8 cellular contexts compared by ENCODE assay signal in genomic region chr3:125766931-125767330, GRCh38.
A peak's percentile ranks its signal among the peaks of the same experiment; 100 is the strongest.
DNase-seq lines count a peak whose midpoint lies in the region; ATAC-seq and TF ChIP-seq lines count a peak whose summit lies in the region.
"Not testable (repeated sequence)": the region's sequence is repeated elsewhere in the genome, so short reads cannot be mapped to it uniquely, and the experiment has no call there.

No MANE protein-coding gene starts in this region.

- H4K20me1 ChIP-seq in OCI-LY3 (ENCODE audit: insufficient read depth, low read length) = not testable (repeated sequence)

- not testable (repeated sequence) for ATAC-seq in heart left ventricle, mucosa of descending colon, gastrocnemius medialis

- H3K27ac Mint-ChIP-seq in activated T-cell treated with anti-CD3 and anti-CD28 coated beads, Interleukin-2, amount 50 U/mL, for 24 hours = not testable (repeated sequence)
- H3K27ac Mint-ChIP-seq in MCF 10A (ENCODE audit: low read depth, unreplicated experiment) = peak overlapping the region; percentile 16

- BruUV-seq in MCF 10A (replicated peaks; lab: Mats Ljungman, UMichigan) = not testable (repeated sequence)

- H3K4me1 Mint-ChIP-seq in activated T-cell treated with anti-CD3 and anti-CD28 coated beads, Interleukin-2, amount 50 U/mL, for 24 hours (ENCODE audit: low read depth); MCF 10A (ENCODE audit: insufficient read depth, unreplicated experiment): not testable (repeated sequence)

- not testable (repeated sequence) for H3K4me1 ChIP-seq in OCI-LY3 (ENCODE audit: low read length); mucosa of descending colon (ENCODE audit: low read depth); gastrocnemius medialis
- H3K4me1 ChIP-seq in heart left ventricle (peaks cover 0 to 13% (median 0%) of the 10 kb centered on the region in 12 donors), transverse colon (peaks cover 0 to 10% (median 4%) of the 10 kb centered on the region in 4 donors)

- 8 to 13% (median 11%) methylated on average over 5 to 23 of the region's 23 CpGs for WGBS in heart left ventricle, 4 donors
- WGBS in transverse colon (ENCODE audit: low coverage in 1 of 2), 2 donors = 6% methylated on average over 4 of the region's 23 CpGs; no CpG with 5 or more reads in 1 of the 2 donors

- DNase-seq in GM10248 (ENCODE audit: extremely low spot score) = peak; percentile 11
- DNase-seq in activated T-cell treated with anti-CD3 and anti-CD28 coated beads, Interleukin-2, amount 50 U/mL, for 24 hours = peak; percentile 45
- not testable (repeated sequence) for DNase-seq in MCF 10A (ENCODE audit: unreplicated experiment); heart left ventricle; gastrocnemius medialis
- DNase-seq in mucosa of descending colon = peak in 2 of 3 donors; percentile 46 to 56
- DNase-seq in transverse colon = peak; percentile 58

- in situ Hi-C loops in gastrocnemius medialis (cut with MboI; ENCODE audit: low sequenced_read_pairs in 4 of 4); transverse colon (cut with MboI; ENCODE audit: low pct_ligation_motif_present in 1 of 4, low pct_unique_long_range_greater_than_20kb in 1 of 4, low sequenced_read_pairs in 3 of 4): not testable (repeated sequence)

- not testable (repeated sequence) for H3K79me2 ChIP-seq in OCI-LY3 (ENCODE audit: low read length)

- H3K27ac ChIP-seq in OCI-LY3 (ENCODE audit: low read length); heart left ventricle; gastrocnemius medialis: not testable (repeated sequence)
- H3K27ac ChIP-seq in transverse colon = peak overlapping the region in 3 of 4 donors; percentile 75 to 85 (median 81)

- not testable (repeated sequence) for TF ChIP-seq EP300 in transverse colon (IDR thresholded peaks at IDR 0.05; ENCODE audit: low read depth)

- CTCF ChIA-PET in GM10248 (lab: Yijun Ruan, JAX) = interaction anchor here (0.6 to 2.3 kb wide), 7 partner anchors 9 to 173 kb away, joined by 3 to 10 read pairs (median 3); no protein-coding TSS in a partner anchor
- CTCF ChIA-PET in MCF 10A (lab: Yijun Ruan, JAX) = interaction anchor here (0.5 kb wide), 1 partner anchor 1943 kb away, joined by 3 read pairs; no protein-coding TSS in a partner anchor

- H3K9me3 Mint-ChIP-seq in activated T-cell treated with anti-CD3 and anti-CD28 coated beads, Interleukin-2, amount 50 U/mL, for 24 hours; MCF 10A (ENCODE audit: unreplicated experiment): not testable (repeated sequence)

- H3K4me3 ChIP-seq in OCI-LY3 (ENCODE audit: low read length) (peak overlapping the region; percentile 80), heart left ventricle (peak overlapping the region in 10 of 12 donors; percentile 28 to 66 (median 54)), gastrocnemius medialis (peak overlapping the region; percentile 61 to 90 (median 70)), transverse colon (peak overlapping the region; percentile 72 to 90 (median 82))
- H3K4me3 ChIP-seq in mucosa of descending colon = not testable (repeated sequence)

- H3K4me2 ChIP-seq in OCI-LY3 (ENCODE audit: low read length) = peak overlapping the region; percentile 75

- H3K36me3 ChIP-seq in OCI-LY3 (replicated peaks; ENCODE audit: low read depth, low read length); heart left ventricle; mucosa of descending colon (ENCODE audit: low read depth); gastrocnemius medialis; transverse colon: not testable (repeated sequence)

- H3K36me3 Mint-ChIP-seq in activated T-cell treated with anti-CD3 and anti-CD28 coated beads, Interleukin-2, amount 50 U/mL, for 24 hours (ENCODE audit: low read depth); MCF 10A (ENCODE audit: insufficient read depth, unreplicated experiment): not testable (repeated sequence)

- POLR2A ChIA-PET in GM10248 (lab: Yijun Ruan, JAX) = not testable (repeated sequence)
- POLR2A ChIA-PET in MCF 10A (lab: Yijun Ruan, JAX) = interaction anchor here (0.8 kb wide), 1 partner anchor 148 kb away, joined by 3 read pairs; no protein-coding TSS in a partner anchor

- peaks cover 43% of the 10 kb centered on the region for H3K27me3 Mint-ChIP-seq in activated T-cell treated with anti-CD3 and anti-CD28 coated beads, Interleukin-2, amount 50 U/mL, for 24 hours
- peaks cover 39% of the 10 kb centered on the region for H3K27me3 Mint-ChIP-seq in MCF 10A (ENCODE audit: insufficient read depth, unreplicated experiment)

- peak overlapping the region; percentile 67 for H3K4me3 Mint-ChIP-seq in activated T-cell treated with anti-CD3 and anti-CD28 coated beads, Interleukin-2, amount 50 U/mL, for 24 hours
- peak overlapping the region; percentile 70 for H3K4me3 Mint-ChIP-seq in MCF 10A (ENCODE audit: unreplicated experiment)

- H2AFZ ChIP-seq in OCI-LY3 (ENCODE audit: low read depth, low read length) = not testable (repeated sequence)

- H3K27me3 ChIP-seq in OCI-LY3 (ENCODE audit: low read depth, low read length); gastrocnemius medialis: not testable (repeated sequence)
- H3K27me3 ChIP-seq in heart left ventricle (peaks cover 0 to 12% (median 0%) of the 10 kb centered on the region in 9 donors), transverse colon (peaks cover 10% of the 10 kb centered on the region)

- not testable (repeated sequence) for TF ChIP-seq CTCF in GM10248 (IDR thresholded peaks at IDR 0.05; ENCODE audit: control extremely low read depth, extremely low read depth, low read depth, missing control alignments); OCI-LY3 (IDR thresholded peaks at IDR 0.05; ENCODE audit: low read depth, low read length); MCF 10A (IDR thresholded peaks at IDR 0.05; ENCODE audit: unreplicated experiment); heart left ventricle (IDR thresholded peaks at IDR 0.05); mucosa of descending colon (IDR thresholded peaks at IDR 0.05); gastrocnemius medialis (IDR thresholded peaks at IDR 0.05 in 4 of 5, conservative IDR thresholded peaks at IDR 0.05 in 1 of 5)
- peak in 1 of 5 experiments; percentile 9 for TF ChIP-seq CTCF in transverse colon (IDR thresholded peaks at IDR 0.05)

- intact Hi-C loops in MCF 10A (cut with micrococcal nuclease) (loop anchor here (5.0 kb wide), 1 partner anchor 150 kb away; no protein-coding TSS in a partner anchor), heart left ventricle (cut with DNase I) (loop anchor here in 2 of 10 donors (10.0 kb wide), 2 partner anchors 148 to 168 kb away; no protein-coding TSS in a partner anchor), gastrocnemius medialis (cut with DNase I; ENCODE audit: low total_unique reads) (loop anchor here (1.0 kb wide), 1 partner anchor 149 kb away; no protein-coding TSS in a partner anchor)
- intact Hi-C loops in mucosa of descending colon (cut with DNase I, micrococcal nuclease); transverse colon (cut with DNase I; ENCODE audit: low total_unique reads): not testable (repeated sequence)

- TF ChIP-seq POLR2A in heart left ventricle (IDR thresholded peaks at IDR 0.05); gastrocnemius medialis (IDR thresholded peaks at IDR 0.05); transverse colon (IDR thresholded peaks at IDR 0.05): not testable (repeated sequence)

- peak overlapping the region; percentile 59; the same call in 1 of the 2 replicates for H3K9ac ChIP-seq in OCI-LY3 (ENCODE audit: low read length)

- H3K9me3 ChIP-seq in OCI-LY3 (ENCODE audit: insufficient read depth, low read length); heart left ventricle; mucosa of descending colon; gastrocnemius medialis; transverse colon: not testable (repeated sequence)
